ENCODE assay signal across 21 cellular contexts in the genomic region with DNA sequence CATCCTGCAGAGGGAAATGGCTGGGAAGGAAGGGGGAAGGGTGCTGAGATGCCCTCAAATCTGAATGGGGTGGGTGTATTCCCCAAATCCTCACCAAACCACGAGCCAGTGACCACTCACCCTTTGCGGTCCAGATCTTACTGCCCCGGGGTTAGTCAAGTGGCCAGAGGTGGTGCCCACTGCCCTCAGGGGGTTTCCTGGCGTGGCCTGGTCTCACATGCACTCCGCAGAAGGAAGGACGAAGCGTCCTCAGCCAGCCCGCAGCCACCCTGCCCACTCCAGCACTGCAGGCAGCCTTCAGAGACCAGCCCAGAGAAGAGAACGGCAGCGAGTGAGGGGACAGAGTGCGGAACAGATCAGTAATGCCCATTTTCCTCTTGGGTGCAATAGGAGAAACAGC. TPM values are rescaled to one million over a fixed set of nuclear protein-coding genes. Genes with fewer than 3 reads are reported as not detected.
DNase-seq lines count a peak whose midpoint lies in the region; ATAC-seq lines count a peak whose summit lies in the region.
"Had no signal": no experiment of that assay in that cellular context is flagged by ENCODE, and none has a peak within 500 bp of the region (broad histone marks: within the 10 kb centered on the region; RNA-seq: fewer than 3 reads in every experiment).

No MANE protein-coding gene starts in this region.

- DNase-seq in activated CD4-positive, alpha-beta T cell treated with anti-CD3 and anti-CD28 coated beads, Interleukin-2, amount 10 ng/mL, durations not matched to agents 24 days and 14 days, result peak; percentile 52
- no peak for DNase-seq in activated CD4-positive, alpha-beta T cell treated with anti-CD3 and anti-CD28 coated beads, Interleukin-2, amount 10 ng/mL, durations not matched to agents 7 days and 5 days
- DNase-seq in T-helper 17 cell, result no peak
- DNase-seq in islet precursor cell, result peak; percentile 45
- DNase-seq in HAP-1 (ENCODE audit: low spot score in 2 of 2), result no peak
- DNase-seq in Ammon's horn (ENCODE audit: low spot score), result no peak
- DNase-seq in NCI-H2107 treated with DMSO at 0.1 percent for 48 hours (lab: John Stamatoyannopoulos, UW; ENCODE audit: unreplicated experiment), result no peak
- DNase-seq: CD8-positive, alpha-beta T cell; DMS 273 treated with DMSO at 0.1 percent for 48 hours; DMS53; DND-41; EL; HCEC 1CT had no signal

- no peaks in the 10 kb centered on the region for H3K36me3 Mint-ChIP-seq in activated CD4-positive, alpha-beta T cell treated with anti-CD3 and anti-CD28 coated beads, Interleukin-2, amount 10 ng/mL, durations not matched to agents 24 days and 14 days (ENCODE audit: low read depth)
- no peaks in the 10 kb centered on the region for H3K36me3 Mint-ChIP-seq in activated CD4-positive, alpha-beta T cell treated with anti-CD3 and anti-CD28 coated beads, Interleukin-2, amount 10 ng/mL, durations not matched to agents 7 days and 5 days (ENCODE audit: low read depth)
- H3K36me3 Mint-ChIP-seq in T-helper 17 cell (ENCODE audit: low read depth), result no peaks in the 10 kb centered on the region
- H3K36me3 Mint-ChIP-seq: CD8-positive, alpha-beta T cell had no signal

- no peak overlapping the region for H2AFZ ChIP-seq in ACC112 (ENCODE audit: low read length, unreplicated experiment)

- H3K27ac ChIP-seq in ACC112 (ENCODE audit: low read depth, low read length), result peak overlapping the region; percentile 99
- H3K27ac ChIP-seq: 22Rv1 had no signal

- peaks cover 4% of the 10 kb centered on the region for H3K9me3 Mint-ChIP-seq in activated CD4-positive, alpha-beta T cell treated with anti-CD3 and anti-CD28 coated beads, Interleukin-2, amount 10 ng/mL, durations not matched to agents 24 days and 14 days
- H3K9me3 Mint-ChIP-seq in activated CD4-positive, alpha-beta T cell treated with anti-CD3 and anti-CD28 coated beads, Interleukin-2, amount 10 ng/mL, durations not matched to agents 7 days and 5 days, result peaks cover 2% of the 10 kb centered on the region
- H3K9me3 Mint-ChIP-seq: CD8-positive, alpha-beta T cell had no signal

- in situ Hi-C loops in HAP-1 (cut with MboI; ENCODE audit: low sequenced_read_pairs), result no loop called here

- H3K27me3 Mint-ChIP-seq in activated CD4-positive, alpha-beta T cell treated with anti-CD3 and anti-CD28 coated beads, Interleukin-2, amount 10 ng/mL, durations not matched to agents 24 days and 14 days, result no peaks in the 10 kb centered on the region
- no peaks in the 10 kb centered on the region for H3K27me3 Mint-ChIP-seq in activated CD4-positive, alpha-beta T cell treated with anti-CD3 and anti-CD28 coated beads, Interleukin-2, amount 10 ng/mL, durations not matched to agents 7 days and 5 days
- no peaks in the 10 kb centered on the region for H3K27me3 Mint-ChIP-seq in T-helper 17 cell

- ATAC-seq in T-helper 17 cell, result no peak
- ATAC-seq: A549; CD8-positive, alpha-beta T cell; GM12878 had no signal

- H3K27me3 ChIP-seq in ACC112 (ENCODE audit: insufficient read depth, low read length) (no peaks in the 10 kb centered on the region), HAP-1 (ENCODE audit: low read depth) (no peaks in the 10 kb centered on the region)
- H3K27me3 ChIP-seq: BLaER1 treated with 17β-estradiol and CSF1 and Interleukin-3, amounts not matched to agents 10 nM and 100 nM had no signal

- CTCF ChIA-PET in activated CD4-positive, alpha-beta T cell treated with anti-CD3 and anti-CD28 coated beads, Interleukin-2, amount 10 ng/mL, durations not matched to agents 7 days and 5 days (lab: Charles Lee), result interaction anchor here (1.0 kb wide), 1 partner anchor 16 kb away, joined by 3 read pairs; no protein-coding TSS in a partner anchor

- H3K9me3 ChIP-seq in T-helper 17 cell (ENCODE audit: control insufficient read depth, low read length, poor library complexity, severe bottlenecking) (no peaks in the 10 kb centered on the region), HAP-1 (no peaks in the 10 kb centered on the region)
- H3K9me3 ChIP-seq: A549; BLaER1 treated with 17β-estradiol and CSF1 and Interleukin-3, amounts not matched to agents 10 nM and 100 nM had no signal

- no peak overlapping the region for H3K4me3 Mint-ChIP-seq in activated CD4-positive, alpha-beta T cell treated with anti-CD3 and anti-CD28 coated beads, Interleukin-2, amount 10 ng/mL, durations not matched to agents 24 days and 14 days
- H3K4me3 Mint-ChIP-seq in activated CD4-positive, alpha-beta T cell treated with anti-CD3 and anti-CD28 coated beads, Interleukin-2, amount 10 ng/mL, durations not matched to agents 7 days and 5 days, result no peak overlapping the region
- no peak overlapping the region for H3K4me3 Mint-ChIP-seq in T-helper 17 cell
- H3K4me3 Mint-ChIP-seq: B cell; CD8-positive, alpha-beta T cell had no signal

- POLR2A ChIA-PET in activated CD4-positive, alpha-beta T cell treated with anti-CD3 and anti-CD28 coated beads, Interleukin-2, amount 10 ng/mL, durations not matched to agents 7 days and 5 days (lab: Charles Lee), result no interaction called here

- peaks cover 8% of the 10 kb centered on the region; the same call in 1 of the 2 replicates for H3K36me3 ChIP-seq in ACC112 (ENCODE audit: insufficient read depth, low read length)
- H3K36me3 ChIP-seq in HAP-1 (replicated peaks), result no peaks in the 10 kb centered on the region
- H3K36me3 ChIP-seq: BLaER1 treated with 17β-estradiol and CSF1 and Interleukin-3, amounts not matched to agents 10 nM and 100 nM had no signal

- no peak overlapping the region for H3K27ac Mint-ChIP-seq in activated CD4-positive, alpha-beta T cell treated with anti-CD3 and anti-CD28 coated beads, Interleukin-2, amount 10 ng/mL, durations not matched to agents 24 days and 14 days
- no peak overlapping the region for H3K27ac Mint-ChIP-seq in activated CD4-positive, alpha-beta T cell treated with anti-CD3 and anti-CD28 coated beads, Interleukin-2, amount 10 ng/mL, durations not matched to agents 7 days and 5 days
- H3K27ac Mint-ChIP-seq in T-helper 17 cell, result peak overlapping the region; percentile 37
- H3K27ac Mint-ChIP-seq: B cell; CD8-positive, alpha-beta T cell had no signal

- intact Hi-C loops in activated CD4-positive, alpha-beta T cell treated with anti-CD3 and anti-CD28 coated beads, Interleukin-2, amount 10 ng/mL, durations not matched to agents 24 days and 14 days (cut with micrococcal nuclease), result no loop called here

- H3K79me2 ChIP-seq in ACC112 (ENCODE audit: control insufficient read depth, insufficient read depth, low read length, unreplicated experiment), result no peaks in the 10 kb centered on the region

- H3K4me3 ChIP-seq in ACC112 (ENCODE audit: low read depth, low read length) (no peak overlapping the region), HAP-1 (no peak overlapping the region)
- H3K4me3 ChIP-seq: A549; BLaER1 treated with 17β-estradiol and CSF1 and Interleukin-3, amounts not matched to agents 10 nM and 100 nM; GM12878 had no signal

- H3K4me1 Mint-ChIP-seq in activated CD4-positive, alpha-beta T cell treated with anti-CD3 and anti-CD28 coated beads, Interleukin-2, amount 10 ng/mL, durations not matched to agents 24 days and 14 days, result peaks cover 44% of the 10 kb centered on the region
- peaks cover 42% of the 10 kb centered on the region for H3K4me1 Mint-ChIP-seq in activated CD4-positive, alpha-beta T cell treated with anti-CD3 and anti-CD28 coated beads, Interleukin-2, amount 10 ng/mL, durations not matched to agents 7 days and 5 days
- peaks cover 25% of the 10 kb centered on the region for H3K4me1 Mint-ChIP-seq in T-helper 17 cell

- H3K4me1 ChIP-seq in ACC112 (ENCODE audit: control insufficient read depth, insufficient read depth, low read length, unreplicated experiment) (peaks cover 40% of the 10 kb centered on the region), HAP-1 (no peaks in the 10 kb centered on the region)

RNA-seq across cellular contexts. Expression of gene IL1RL2, which starts 50.4 kb away (rescaled TPM):
- total RNA-seq in activated CD4-positive, alpha-beta T cell treated with anti-CD3 and anti-CD28 coated beads, Interleukin-2, amount 10 ng/mL, durations not matched to agents 24 days and 14 days, result 0.09 and 0.12 TPM in 2 replicates
- total RNA-seq in activated CD4-positive, alpha-beta T cell treated with anti-CD3 and anti-CD28 coated beads, Interleukin-2, amount 10 ng/mL, durations not matched to agents 7 days and 5 days, result not detected
- total RNA-seq in T-helper 17 cell, result not detected
- total RNA-seq: B cell; CD8-positive, alpha-beta T cell; G401; GM12878; H1 had no signal

Comparison
In these comparisons a context has a peak if more than half of its experiments do, and no peak if none do; other contexts are left out.
1. DNase-seq: peak in activated CD4-positive, alpha-beta T cell treated with anti-CD3 and anti-CD28 coated beads, Interleukin-2, amount 10 ng/mL, durations not matched to agents 24 days and 14 days (single experiment) and islet precursor cell (single experiment); none in activated CD4-positive, alpha-beta T cell treated with anti-CD3 and anti-CD28 coated beads, Interleukin-2, amount 10 ng/mL, durations not matched to agents 7 days and 5 days (single experiment), T-helper 17 cell (0 of 3), HAP-1 (0 of 2), Ammon's horn (single experiment) and NCI-H2107 treated with DMSO at 0.1 percent for 48 hours (single experiment).